ENCODE assay signal across 21 cellular contexts in the genomic region with DNA sequence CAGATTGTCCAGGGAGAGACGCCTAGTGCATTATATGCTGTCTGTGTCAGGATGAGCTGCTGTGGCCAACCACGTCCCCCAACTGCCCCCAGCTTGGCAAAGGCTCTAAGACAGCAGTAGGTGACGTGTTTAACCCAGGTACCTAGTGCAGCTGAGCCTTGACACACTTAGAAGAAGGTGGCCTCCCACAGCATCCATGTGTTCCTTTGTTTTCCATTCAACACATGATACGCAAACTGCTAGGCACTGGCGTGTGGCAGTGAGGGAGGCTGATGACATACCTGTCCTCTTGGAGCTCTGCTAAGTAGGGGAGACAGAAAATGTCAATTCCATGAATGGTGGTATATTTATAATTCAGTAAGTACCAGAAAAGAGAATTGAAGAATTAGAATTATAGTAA.
"Had no signal": no experiment of that assay in that cellular context is flagged by ENCODE, and none has a peak within 500 bp of the region (broad histone marks: within the 10 kb centered on the region; RNA-seq: fewer than 3 reads in every experiment).

No MANE protein-coding gene starts in this region.

- H3K36me3 Mint-ChIP-seq: memory B cell, neural progenitor cell had no signal

- ATAC-seq: foreskin keratinocyte; left lung; lower lobe of right lung; natural killer cell treated with Interleukin-12 subunit alpha and Interleukin-12 subunit beta and Interleukin-15 and Interleukin-18, amount 100 ng/mL, for 72 hours; right lobe of liver; stimulated activated effector memory CD8-positive, alpha-beta T cell treated with anti-CD3 and anti-CD28 coated beads, Interleukin-12 subunit alpha, Interleukin-12 subunit beta, amount 100 ng/mL, for 72 hours; stimulated activated naive CD8-positive, alpha-beta T cell treated with anti-CD3 and anti-CD28 coated beads, Interleukin-15, amount 100 ng/mL, for 72 hours had no signal

- H3K36me3 ChIP-seq: esophagus squamous epithelium, left lung, lower lobe of right lung, neural progenitor cell, prostate gland, right lobe of liver, thoracic aorta, transverse colon had no signal

- DNase-seq: esophagus squamous epithelium; foreskin keratinocyte; immature natural killer cell; left lung; lower lobe of right lung; midbrain; occipital lobe; right lobe of liver; stimulated activated CD4-positive, alpha-beta T cell treated with anti-CD3 and anti-CD28 coated beads, Interleukin-4, amount 100 ng/mL, for 1 hour; stimulated activated CD8-positive, alpha-beta memory T cell treated with anti-CD3 and anti-CD28 coated beads, Interleukin-4, amount 100 ng/mL, for 48 hours; stimulated activated naive CD8-positive, alpha-beta T cell treated with anti-CD3 and anti-CD28 coated beads, Interleukin-15, amount 100 ng/mL, for 72 hours; transverse colon had no signal

- H3K4me3 Mint-ChIP-seq: immature natural killer cell; memory B cell; natural killer cell treated with Interleukin-12 subunit alpha and Interleukin-12 subunit beta and Interleukin-15 and Interleukin-18, amount 100 ng/mL, for 72 hours; neural progenitor cell; stimulated activated effector memory CD8-positive, alpha-beta T cell treated with anti-CD3 and anti-CD28 coated beads, Interleukin-12 subunit alpha, Interleukin-12 subunit beta, amount 100 ng/mL, for 72 hours; stimulated activated naive CD8-positive, alpha-beta T cell treated with anti-CD3 and anti-CD28 coated beads, Interleukin-15, amount 100 ng/mL, for 72 hours had no signal

- H3K4me1 Mint-ChIP-seq: neural progenitor cell had no signal

- H3K27me3 ChIP-seq: esophagus squamous epithelium, foreskin keratinocyte, left lung, neural progenitor cell, right lobe of liver, transverse colon had no signal

- H3K4me3 ChIP-seq: coronary artery, esophagus squamous epithelium, left lung, lower lobe of right lung, neural progenitor cell, prostate gland, right lobe of liver, thoracic aorta, transverse colon had no signal

- H3K4me2 ChIP-seq: neural progenitor cell had no signal

- H3K9ac ChIP-seq: neural progenitor cell, parathyroid adenoma had no signal

- H3K27me3 Mint-ChIP-seq: memory B cell; natural killer cell treated with Interleukin-12 subunit alpha and Interleukin-12 subunit beta and Interleukin-15 and Interleukin-18, amount 100 ng/mL, for 72 hours; stimulated activated naive CD8-positive, alpha-beta T cell treated with anti-CD3 and anti-CD28 coated beads, Interleukin-15, amount 100 ng/mL, for 72 hours had no signal

- H3K9me3 ChIP-seq: esophagus squamous epithelium, left lung, lower lobe of right lung, prostate gland, right lobe of liver, thoracic aorta, transverse colon had no signal

- H3K27ac ChIP-seq: esophagus squamous epithelium, left lung, lower lobe of right lung, neural progenitor cell, parathyroid adenoma, prostate gland, right lobe of liver had no signal

- H3K27ac Mint-ChIP-seq: memory B cell; neural progenitor cell; stimulated activated effector memory CD8-positive, alpha-beta T cell treated with anti-CD3 and anti-CD28 coated beads, Interleukin-12 subunit alpha, Interleukin-12 subunit beta, amount 100 ng/mL, for 72 hours; stimulated activated naive CD8-positive, alpha-beta T cell treated with anti-CD3 and anti-CD28 coated beads, Interleukin-15, amount 100 ng/mL, for 72 hours had no signal

- H3K9me3 Mint-ChIP-seq: immature natural killer cell; memory B cell; natural killer cell treated with Interleukin-12 subunit alpha and Interleukin-12 subunit beta and Interleukin-15 and Interleukin-18, amount 100 ng/mL, for 72 hours; neural progenitor cell; stimulated activated effector memory CD8-positive, alpha-beta T cell treated with anti-CD3 and anti-CD28 coated beads, Interleukin-12 subunit alpha, Interleukin-12 subunit beta, amount 100 ng/mL, for 72 hours; stimulated activated naive CD8-positive, alpha-beta T cell treated with anti-CD3 and anti-CD28 coated beads, Interleukin-15, amount 100 ng/mL, for 72 hours had no signal

- FAIRE-seq: keratinocyte had no signal

- H2AFZ ChIP-seq: neural progenitor cell, parathyroid adenoma had no signal
